In the genomic region with DNA sequence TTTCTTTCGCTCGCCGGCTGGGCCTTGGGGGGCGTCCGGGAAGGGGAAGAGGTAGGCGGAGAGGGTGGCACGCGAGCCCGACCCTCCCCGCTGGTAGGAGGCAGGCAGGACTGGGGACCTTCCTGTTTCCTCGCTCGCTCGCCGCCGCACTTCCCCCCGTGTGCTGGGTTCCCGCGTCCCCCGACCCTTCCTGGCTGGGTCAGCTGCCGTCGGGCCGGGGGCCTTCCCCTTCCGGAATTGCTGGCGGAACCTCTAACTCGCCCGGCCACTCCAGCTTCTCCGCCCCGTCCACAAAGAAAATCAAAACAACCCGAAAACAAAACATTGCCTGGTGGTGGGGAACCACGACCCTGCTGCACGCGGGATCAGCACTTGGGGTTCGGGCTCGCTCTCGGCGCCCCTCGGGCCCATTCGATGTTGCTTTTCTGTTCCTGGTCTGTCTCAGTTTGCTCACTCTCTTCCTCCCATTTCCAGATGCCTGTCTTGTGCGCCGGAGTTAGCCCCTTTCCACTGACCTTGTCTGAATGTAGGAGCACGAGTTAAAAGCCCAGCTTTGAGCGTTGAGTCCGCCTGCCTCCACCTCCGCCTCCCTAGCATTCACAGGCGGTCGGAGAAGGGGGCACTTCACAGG, we compare ENCODE assay signal across 7 cellular contexts. TPM values are rescaled to one million over a fixed set of nuclear protein-coding genes. Genes with fewer than 3 reads are reported as not detected.
DNase-seq lines count a peak whose midpoint lies in the region; ATAC-seq and TF ChIP-seq lines count a peak whose summit lies in the region.

No MANE protein-coding gene starts in this region.

- TF ChIP-seq CTCF in HL-60 (IDR thresholded peaks at IDR 0.05; ENCODE audit: insufficient read depth, low read length), result no peak
- no peak for TF ChIP-seq CTCF in lower lobe of right lung (IDR thresholded peaks at IDR 0.05)

- H3K27me3 ChIP-seq in HL-60 (ENCODE audit: insufficient read depth, poor library complexity, severe bottlenecking) (no peaks in the 10 kb centered on the region), lower lobe of right lung (ENCODE audit: low read depth) (no peaks in the 10 kb centered on the region)

- DNase-seq in G401 (ENCODE audit: low spot score), result peak; percentile 30
- DNase-seq in HL-60 (ENCODE audit: low read depth in 1 of 2, low spot score in 1 of 2), result peak; percentile 63 to 74
- peak; percentile 35 for DNase-seq in SW480 (ENCODE audit: low spot score)
- DNase-seq in effector CD4-positive, alpha-beta T cell, result peak; percentile 8
- DNase-seq in lower lobe of right lung, result peak; percentile 84
- DNase-seq in stimulated activated CD4-positive, alpha-beta T cell treated with anti-CD3 and anti-CD28 coated beads, TNF-alpha, amount 100 ng/mL, for 24 hours (ENCODE audit: low read depth in 3 of 3), result peak; percentile 6 to 46 (median 22)

- peaks cover 36% of the 10 kb centered on the region for H3K4me1 ChIP-seq in lower lobe of right lung

- ATAC-seq in GM21367 (IDR thresholded peaks at IDR 0.05; ENCODE audit: unreplicated experiment), result peak; percentile 28
- peak; percentile 73 to 74 for ATAC-seq in lower lobe of right lung

- H3K36me3 ChIP-seq in lower lobe of right lung, result no peaks in the 10 kb centered on the region

- in situ Hi-C loops in G401 (cut with HindIII; ENCODE audit: low sequenced_read_pairs), result no loop called here

- H3K27ac ChIP-seq in HL-60 (replicated peaks), result peak overlapping the region; percentile 92
- H3K27ac ChIP-seq in lower lobe of right lung, result peak overlapping the region; percentile 98

- intact Hi-C loops in lower lobe of right lung (cut with DNase I), result no loop called here

- no peaks in the 10 kb centered on the region for H3K9me3 ChIP-seq in lower lobe of right lung

- H3K4me3 ChIP-seq in HL-60 (replicated peaks; ENCODE audit: insufficient read depth, low read length), result peak overlapping the region; percentile 94
- H3K4me3 ChIP-seq in lower lobe of right lung, result peak overlapping the region; percentile 83

RNA-seq across cellular contexts. Expression of a gene that starts 0.6 kb away (rescaled TPM):
- 143 and 274 TPM in 2 replicates for total RNA-seq in G401 (2014; rRNA removed; shearing (Covaris generic))
- total RNA-seq in lower lobe of right lung, result 190 TPM

Comparison
In these comparisons a context has a peak if more than half of its experiments do, and no peak if none do; other contexts are left out.
1. Peak in every context shown above with its lines: DNase-seq, ATAC-seq, H3K4me3 ChIP-seq and H3K27ac ChIP-seq.
2. DNase-seq: peak in every context shown above with its lines; median percentile 84 in lower lobe of right lung; 68 in HL-60; 35 in SW480; 30 in G401; 22 in stimulated activated CD4-positive, alpha-beta T cell treated with anti-CD3 and anti-CD28 coated beads, TNF-alpha, amount 100 ng/mL, for 24 hours; 8 in effector CD4-positive, alpha-beta T cell.